ENCODE assay signal across 12 cellular contexts in the genomic region with DNA sequence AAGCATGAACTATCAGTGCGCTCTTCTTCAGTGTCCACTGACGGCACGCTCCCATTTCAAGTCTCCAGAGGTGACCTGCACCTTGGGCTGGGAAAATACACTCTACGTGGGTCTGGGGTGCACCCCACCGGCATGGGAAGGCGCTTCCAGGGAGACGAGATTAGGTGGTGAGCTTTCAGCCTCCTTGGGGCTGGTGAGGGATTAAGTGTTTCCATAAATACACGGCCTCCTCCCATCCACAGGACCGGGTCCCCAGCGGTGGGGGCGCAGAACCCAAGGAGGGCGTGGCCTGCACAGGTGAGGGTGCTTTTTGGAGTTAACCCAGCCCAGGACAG. TPM values are rescaled to one million over a fixed set of nuclear protein-coding genes. Genes with fewer than 3 reads are reported as not detected.
DNase-seq lines count a peak whose midpoint lies in the region; ATAC-seq, FAIRE-seq and TF ChIP-seq lines count a peak whose summit lies in the region.
"Had no signal": no experiment of that assay in that cellular context is flagged by ENCODE, and none has a peak within 500 bp of the region (broad histone marks: within the 10 kb centered on the region; RNA-seq: fewer than 3 reads in every experiment).

No MANE protein-coding gene starts in this region.

- H3K27ac Mint-ChIP-seq in astrocyte (ENCODE audit: unreplicated experiment) = no peak overlapping the region
- H3K27ac Mint-ChIP-seq: activated naive CD8-positive, alpha-beta T cell treated with anti-CD3 and anti-CD28 coated beads, Interleukin-2, amount 10 ng/mL, durations not matched to agents 7 days and 5 days had no signal

- H4K20me1 ChIP-seq in astrocyte (ENCODE audit: insufficient read depth, low read length) = peaks cover 7% of the 10 kb centered on the region

- TF ChIP-seq POLR2A in heart left ventricle (IDR thresholded peaks at IDR 0.05) = no peak

- H3K4me1 ChIP-seq in heart left ventricle = peaks cover 3 to 37% (median 18%) of the 10 kb centered on the region in 12 donors
- peaks cover 44% of the 10 kb centered on the region for H3K4me1 ChIP-seq in astrocyte (ENCODE audit: insufficient read depth, low read length)
- peaks cover 25% of the 10 kb centered on the region for H3K4me1 ChIP-seq in lower lobe of right lung
- peaks cover 16% of the 10 kb centered on the region for H3K4me1 ChIP-seq in upper lobe of right lung

- no peaks in the 10 kb centered on the region for H3K9me3 ChIP-seq in heart left ventricle
- H3K9me3 ChIP-seq in astrocyte (ENCODE audit: insufficient read depth, low read depth, low read length) = no peaks in the 10 kb centered on the region
- no peaks in the 10 kb centered on the region for H3K9me3 ChIP-seq in lower lobe of right lung
- no peaks in the 10 kb centered on the region for H3K9me3 ChIP-seq in upper lobe of right lung

- ATAC-seq in heart left ventricle = peak in 1 of 4 donors; percentile 14
- no peak for ATAC-seq in left cardiac atrium
- peak; percentile 2 to 4 for ATAC-seq in lower lobe of right lung
- no peak for ATAC-seq in upper lobe of right lung
- no peak for ATAC-seq in HG03159 (IDR thresholded peaks at IDR 0.05; ENCODE audit: unreplicated experiment)
- ATAC-seq: K562 had no signal

- peaks cover 5% of the 10 kb centered on the region for H3K79me2 ChIP-seq in astrocyte (ENCODE audit: insufficient read depth, low read length)

- FAIRE-seq in astrocyte (lab: Jason Lieb, UNC) = no peak
- FAIRE-seq: K562 had no signal

- peaks cover 14% of the 10 kb centered on the region for H3K4me1 Mint-ChIP-seq in astrocyte (ENCODE audit: low read depth, unreplicated experiment)

- H3K4me3 Mint-ChIP-seq in astrocyte (ENCODE audit: unreplicated experiment) = peak overlapping the region; percentile 87

- intact Hi-C loops in heart left ventricle (cut with DNase I) = no loop called here
- intact Hi-C loops in left cardiac atrium (cut with DNase I) = no loop called here
- intact Hi-C loops in lower lobe of right lung (cut with DNase I) = no loop called here
- intact Hi-C loops in upper lobe of right lung (cut with DNase I) = no loop called here

- H3K27me3 ChIP-seq in heart left ventricle (peaks cover 0 to 14% (median 0%) of the 10 kb centered on the region in 9 donors), astrocyte (ENCODE audit: insufficient read depth, low read length) (no peaks in the 10 kb centered on the region), lower lobe of right lung (ENCODE audit: low read depth) (peaks cover 5% of the 10 kb centered on the region), upper lobe of right lung (no peaks in the 10 kb centered on the region)

- H3K36me3 ChIP-seq in heart left ventricle (no peaks in the 10 kb centered on the region), astrocyte (ENCODE audit: insufficient read depth, low read length) (no peaks in the 10 kb centered on the region), lower lobe of right lung (no peaks in the 10 kb centered on the region), upper lobe of right lung (no peaks in the 10 kb centered on the region)

- H3K9ac ChIP-seq in astrocyte (ENCODE audit: low read length) = peak overlapping the region; percentile 54

- no peak for TF ChIP-seq CTCF in heart left ventricle (IDR thresholded peaks at IDR 0.05)
- no peak for TF ChIP-seq CTCF in astrocyte (IDR thresholded peaks at IDR 0.05; ENCODE audit: insufficient read depth, low read depth, low read length)
- TF ChIP-seq CTCF in lower lobe of right lung (IDR thresholded peaks at IDR 0.05) = no peak
- TF ChIP-seq CTCF in upper lobe of right lung (IDR thresholded peaks at IDR 0.05) = no peak

- H3K27me3 Mint-ChIP-seq in astrocyte (ENCODE audit: low read depth, unreplicated experiment) = peaks cover 13% of the 10 kb centered on the region

- no peaks in the 10 kb centered on the region for H3K9me3 Mint-ChIP-seq in astrocyte (ENCODE audit: unreplicated experiment)
- H3K9me3 Mint-ChIP-seq: activated naive CD8-positive, alpha-beta T cell treated with anti-CD3 and anti-CD28 coated beads, Interleukin-2, amount 10 ng/mL, durations not matched to agents 7 days and 5 days had no signal

- peak overlapping the region in 10 of 12 donors; percentile 48 to 70 (median 62) for H3K4me3 ChIP-seq in heart left ventricle
- H3K4me3 ChIP-seq in astrocyte (ENCODE audit: insufficient read depth, low read depth, low read length) = peak overlapping the region; percentile 57
- H3K4me3 ChIP-seq in lower lobe of right lung = peak overlapping the region; percentile 66
- H3K4me3 ChIP-seq in upper lobe of right lung = peak overlapping the region; percentile 55

- DNase-seq in heart left ventricle = no peak
- DNase-seq in left cardiac atrium = no peak
- no peak for DNase-seq in astrocyte (ENCODE audit: low read depth)
- no peak for DNase-seq in lower lobe of right lung
- DNase-seq in upper lobe of right lung = no peak
- DNase-seq in activated effector memory CD4-positive, alpha-beta T cell treated with Interleukin-2 at 50 U/mL for 16 hours = no peak
- DNase-seq in NCI-H748 (lab: John Stamatoyannopoulos, UW; ENCODE audit: unreplicated experiment) = no peak
- DNase-seq: activated naive CD8-positive, alpha-beta T cell treated with anti-CD3 and anti-CD28 coated beads, Interleukin-2, amount 10 ng/mL, durations not matched to agents 7 days and 5 days; NCI-H510A; stimulated activated naive CD4-positive, alpha-beta T cell had no signal

- H3K4me2 ChIP-seq in astrocyte (ENCODE audit: low read length) = peak overlapping the region; percentile 93

- H3K27ac ChIP-seq in heart left ventricle = no peak overlapping the region
- no peak overlapping the region for H3K27ac ChIP-seq in astrocyte (ENCODE audit: low read depth, low read length)
- no peak overlapping the region for H3K27ac ChIP-seq in lower lobe of right lung
- H3K27ac ChIP-seq in upper lobe of right lung = no peak overlapping the region

- H3K36me3 Mint-ChIP-seq in astrocyte (ENCODE audit: low read depth, unreplicated experiment) = no peaks in the 10 kb centered on the region
- H3K36me3 Mint-ChIP-seq: activated naive CD8-positive, alpha-beta T cell treated with anti-CD3 and anti-CD28 coated beads, Interleukin-2, amount 10 ng/mL, durations not matched to agents 7 days and 5 days had no signal

- peak overlapping the region; percentile 63 for H2AFZ ChIP-seq in astrocyte (ENCODE audit: low read depth, low read length)

- 41 to 48% (median 45%) methylated on average over 8 to 12 of the region's 12 CpGs for WGBS in heart left ventricle, 4 donors

RNA-seq across cellular contexts. Expression of a gene that starts 1.2 kb away (rescaled TPM):
- total RNA-seq in heart left ventricle (1 to 10 TPM; 1.0 to 4.1 (median 1.6) TPM), left cardiac atrium (1 to 10 TPM; 2.3 to 2.6 TPM), astrocyte (2.6 and 4.7 TPM in 2 replicates), lower lobe of right lung (1.5 TPM), upper lobe of right lung (2.7 TPM)
- polyA plus RNA-seq in heart left ventricle = 1 to 10 TPM in 1 of 2 donors, under 1 TPM in 1; 0.53 to 3.7 TPM
- total RNA-seq: K562 had no signal
- polyA plus RNA-seq: K562 had no signal

RNA-seq across cellular contexts. Expression of a gene that starts 49.7 kb away (rescaled TPM):
- 10 to 100 TPM; 20.7 to 39.1 (median 24.4) TPM for total RNA-seq in heart left ventricle
- 10 to 100 TPM in 1 of 2 donors, 1 to 10 TPM in 1; 9.2 to 28.8 TPM for polyA plus RNA-seq in heart left ventricle
- total RNA-seq in left cardiac atrium = 10 to 100 TPM; 18.6 to 24.4 TPM
- total RNA-seq in astrocyte = 41.3 and 42.7 TPM in 2 replicates
- 21.9 TPM for total RNA-seq in lower lobe of right lung
- 20.0 TPM for total RNA-seq in upper lobe of right lung

RNA-seq across cellular contexts. Expression of a gene that starts 49.8 kb away (rescaled TPM):
- total RNA-seq in heart left ventricle (1,000 to 10,000 TPM; 1,047 to 2,365 (median 1,785) TPM), left cardiac atrium (1,000 to 10,000 TPM; 1,590 to 1,597 TPM), astrocyte (453 and 459 TPM in 2 replicates), lower lobe of right lung (391 TPM), upper lobe of right lung (382 TPM)
- 1,000 to 10,000 TPM; 1,879 to 5,448 TPM for polyA plus RNA-seq in heart left ventricle

Comparison
In these comparisons a context has a peak if more than half of its experiments do, and no peak if none do; other contexts are left out.
1. ATAC-seq: peak in lower lobe of right lung (2 of 2); none in left cardiac atrium (0 of 2), upper lobe of right lung (single experiment) and HG03159 (single experiment).
2. Peak in every context shown above with its lines, with median percentiles within 50 percentile points of each other: H3K4me3 ChIP-seq.